ENCODE assay signal across 21 cellular contexts in genomic region chr6:149001422-149001821, GRCh38.
"Had no signal": no experiment of that assay in that cellular context is flagged by ENCODE, and none has a peak within 500 bp of the region (broad histone marks: within the 10 kb centered on the region; RNA-seq: fewer than 3 reads in every experiment).

No MANE protein-coding gene starts in this region.

- H3K36me3 ChIP-seq: SJSA1 had no signal

- H3K27me3 Mint-ChIP-seq: IgD-negative memory B cell had no signal

- H3K27me3 ChIP-seq: SJSA1 had no signal

- H3K27ac ChIP-seq: SJSA1, SK-N-MC had no signal

- H3K4me3 Mint-ChIP-seq: IgD-negative memory B cell had no signal

- DNase-seq: KBM-7, MV-4-11, NCI-H1048, NCI-H1105, NCI-H1417, NCI-H1436 treated with DMSO at 0.1 percent for 48 hours, NCI-H1694, NCI-H187 treated with DMSO at 0.1 percent for 48 hours, NCI-H2029 treated with DMSO at 0.1 percent for 48 hours, NCI-H2171 treated with DMSO at 0.1 percent for 48 hours, NCI-H345, NCI-H446 treated with DMSO at 0.1 percent for 48 hours, NCI-H510A treated with DMSO at 0.1 percent for 48 hours, NCI-H526, NCI-H748 treated with DMSO at 0.1 percent for 48 hours, Right ventricle myocardium superior, RPMI8226, SIG-M5 had no signal

- H3K4me3 ChIP-seq: SJSA1, SK-N-MC had no signal
